ENCODE assay signal across 11 cellular contexts in genomic region chr17:8900626-8901585, GRCh38. TPM values are rescaled to one million over a fixed set of nuclear protein-coding genes. Genes with fewer than 3 reads are reported as not detected.
DNase-seq lines count a peak whose midpoint lies in the region; ATAC-seq and FAIRE-seq lines count a peak whose summit lies in the region.
"Had no signal": no experiment of that assay in that cellular context is flagged by ENCODE, and none has a peak within 500 bp of the region (broad histone marks: within the 10 kb centered on the region; RNA-seq: fewer than 3 reads in every experiment).

No MANE protein-coding gene starts in this region.

- peaks cover 66% of the 10 kb centered on the region for H3K36me3 Mint-ChIP-seq in activated naive CD8-positive, alpha-beta T cell treated with anti-CD3 and anti-CD28 coated beads, Interleukin-2, amount 10 ng/mL, durations not matched to agents 7 days and 5 days

- H3K4me3 Mint-ChIP-seq in activated naive CD8-positive, alpha-beta T cell treated with anti-CD3 and anti-CD28 coated beads, Interleukin-2, amount 10 ng/mL, durations not matched to agents 7 days and 5 days: peak overlapping the region; percentile 60

- ATAC-seq in HG02759 (IDR thresholded peaks at IDR 0.05; ENCODE audit: unreplicated experiment): peak; percentile 50
- no peak for ATAC-seq in activated naive CD8-positive, alpha-beta T cell treated with anti-CD3 and anti-CD28 coated beads, Interleukin-2, amount 10 ng/mL, durations not matched to agents 7 days and 5 days (ENCODE audit: low read depth)
- peak; percentile 7 for ATAC-seq in stimulated activated naive CD8-positive, alpha-beta T cell treated with anti-CD3 and anti-CD28 coated beads, Interleukin-15, Interleukin-2, amounts not matched to agents 100 U/mL and 50 U/mL, for 24 hours
- ATAC-seq: left colon had no signal

- H3K27me3 Mint-ChIP-seq in activated naive CD8-positive, alpha-beta T cell treated with anti-CD3 and anti-CD28 coated beads, Interleukin-2, amount 10 ng/mL, durations not matched to agents 7 days and 5 days: no peaks in the 10 kb centered on the region

- peak overlapping the region; percentile 82 for H3K27ac Mint-ChIP-seq in activated naive CD8-positive, alpha-beta T cell treated with anti-CD3 and anti-CD28 coated beads, Interleukin-2, amount 10 ng/mL, durations not matched to agents 7 days and 5 days

- H3K9me3 Mint-ChIP-seq in activated naive CD8-positive, alpha-beta T cell treated with anti-CD3 and anti-CD28 coated beads, Interleukin-2, amount 10 ng/mL, durations not matched to agents 7 days and 5 days: no peaks in the 10 kb centered on the region

- FAIRE-seq in frontal cortex (lab: Jason Lieb, UNC): no peak

- POLR2A ChIA-PET in activated naive CD8-positive, alpha-beta T cell treated with anti-CD3 and anti-CD28 coated beads, Interleukin-2, amount 10 ng/mL, durations not matched to agents 7 days and 5 days (lab: Charles Lee): interaction anchor here (0.7 to 3.9 kb wide), 7 partner anchors 11 to 541 kb away, joined by 3 to 54 read pairs (median 3); partner anchors contain the start of gene PIK3R5

- DNase-seq in activated T-cell treated with anti-CD3 and anti-CD28 coated beads, Interleukin-2, amount 50 U/mL, for 48 hours: peak; percentile 25 to 30
- no peak for DNase-seq in activated T-cell treated with anti-CD3 and anti-CD28 coated beads for 4 hours
- no peak for DNase-seq in activated naive CD8-positive, alpha-beta T cell treated with anti-CD3 and anti-CD28 coated beads, Interleukin-2, amount 10 ng/mL, durations not matched to agents 7 days and 5 days
- DNase-seq in stimulated activated naive CD8-positive, alpha-beta T cell treated with anti-CD3 and anti-CD28 coated beads, Interleukin-15, Interleukin-2, amounts not matched to agents 100 U/mL and 50 U/mL, for 24 hours: peak; percentile 26
- DNase-seq in HCEC 1CT: no peak
- DNase-seq in frontal cortex (ENCODE audit: low spot score in 2 of 2): no peak
- no peak for DNase-seq in SW480 (ENCODE audit: low spot score)
- DNase-seq: left colon, NCI-H774 had no signal

- H3K4me1 Mint-ChIP-seq in activated naive CD8-positive, alpha-beta T cell treated with anti-CD3 and anti-CD28 coated beads, Interleukin-2, amount 10 ng/mL, durations not matched to agents 7 days and 5 days: peaks cover 56% of the 10 kb centered on the region

RNA-seq across cellular contexts. Expression of gene PIK3R6, which starts 33.4 kb away (rescaled TPM):
- 10 to 100 TPM; 15.8 to 18.5 TPM for total RNA-seq in activated naive CD8-positive, alpha-beta T cell treated with anti-CD3 and anti-CD28 coated beads, Interleukin-2, amount 10 ng/mL, durations not matched to agents 7 days and 5 days
- total RNA-seq in frontal cortex: under 0.01 TPM
- total RNA-seq: LHCN-M2 had no signal

Comparison
In these comparisons a context has a peak if more than half of its experiments do, and no peak if none do; other contexts are left out.
1. DNase-seq: peak in activated T-cell treated with anti-CD3 and anti-CD28 coated beads, Interleukin-2, amount 50 U/mL, for 48 hours (2 of 2) and stimulated activated naive CD8-positive, alpha-beta T cell treated with anti-CD3 and anti-CD28 coated beads, Interleukin-15, Interleukin-2, amounts not matched to agents 100 U/mL and 50 U/mL, for 24 hours (single experiment); none in activated T-cell treated with anti-CD3 and anti-CD28 coated beads for 4 hours (single experiment), activated naive CD8-positive, alpha-beta T cell treated with anti-CD3 and anti-CD28 coated beads, Interleukin-2, amount 10 ng/mL, durations not matched to agents 7 days and 5 days (single experiment), HCEC 1CT (single experiment), frontal cortex (0 of 2) and SW480 (single experiment).
2. RNA of gene PIK3R6, which starts 33.4 kb away (total RNA-seq): 15.8 to 18.5 TPM in activated naive CD8-positive, alpha-beta T cell treated with anti-CD3 and anti-CD28 coated beads, Interleukin-2, amount 10 ng/mL, durations not matched to agents 7 days and 5 days; under 0.01 TPM in frontal cortex (single experiment); every median in the first group is over 10 times any median in the second.